Comparison of ENCODE assay signal across 1 cellular context in genomic region chr16:27236635-27237228, GRCh38.
TF ChIP-seq lines count a peak whose summit lies in the region.

No MANE protein-coding gene starts in this region.

TF ChIP-seq in H1, 55 proteins besides CTCF, POLR2A, EP300 and RAD21:
- TF ChIP-seq, protein P1, sequence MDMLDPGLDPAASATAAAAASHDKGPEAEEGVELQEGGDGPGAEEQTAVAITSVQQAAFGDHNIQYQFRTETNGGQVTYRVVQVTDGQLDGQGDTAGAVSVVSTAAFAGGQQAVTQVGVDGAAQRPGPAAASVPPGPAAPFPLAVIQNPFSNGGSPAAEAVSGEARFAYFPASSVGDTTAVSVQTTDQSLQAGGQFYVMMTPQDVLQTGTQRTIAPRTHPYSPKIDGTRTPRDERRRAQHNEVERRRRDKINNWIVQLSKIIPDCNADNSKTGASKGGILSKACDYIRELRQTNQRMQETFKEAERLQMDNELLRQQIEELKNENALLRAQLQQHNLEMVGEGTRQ (IDR thresholded peaks at IDR 0.05; ENCODE audit: low read length) = no peak
